ENCODE assay signal across 23 cellular contexts in the genomic region with DNA sequence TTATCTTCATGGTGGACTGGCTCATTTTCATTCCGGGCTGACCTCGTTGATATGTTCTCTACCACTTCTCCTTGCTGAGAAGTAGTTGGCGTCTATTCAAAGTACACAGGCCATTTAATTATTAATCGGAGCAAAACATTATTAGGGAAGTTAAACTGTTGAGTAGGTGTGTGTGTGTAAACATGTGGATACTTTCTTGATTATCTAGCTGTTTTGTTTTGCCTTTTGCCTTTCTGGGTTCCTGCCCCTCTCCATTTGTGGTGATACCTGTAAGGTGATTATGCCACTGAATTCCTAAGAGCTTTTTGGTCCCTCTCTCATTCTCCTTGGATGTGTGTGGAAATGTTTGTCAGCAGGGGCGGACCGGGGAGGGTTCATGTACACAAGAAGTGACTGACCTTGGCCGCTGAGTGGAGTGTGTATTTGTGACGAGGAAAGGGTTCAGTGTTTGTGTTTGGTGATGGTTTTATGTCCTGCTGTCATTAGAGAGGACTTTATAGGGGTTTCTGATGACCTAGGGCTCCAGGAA. TPM values are rescaled to one million over a fixed set of nuclear protein-coding genes. Genes with fewer than 3 reads are reported as not detected.
DNase-seq lines count a peak whose midpoint lies in the region; ATAC-seq, FAIRE-seq and TF ChIP-seq lines count a peak whose summit lies in the region.
"Had no signal": no experiment of that assay in that cellular context is flagged by ENCODE, and none has a peak within 500 bp of the region (broad histone marks: within the 10 kb centered on the region; RNA-seq: fewer than 3 reads in every experiment).

No MANE protein-coding gene starts in this region.

- no peaks in the 10 kb centered on the region for H4K20me1 ChIP-seq in PC-9 (ENCODE audit: insufficient read depth)

- H2AFZ ChIP-seq in PC-9: no peak overlapping the region

- peak overlapping the region; percentile 14 to 18 for H3K4me3 ChIP-seq in kidney (ENCODE audit: low read length in 2 of 2)
- no peak overlapping the region for H3K4me3 ChIP-seq in PC-9
- H3K4me3 ChIP-seq: transverse colon had no signal

- H3K27ac ChIP-seq in kidney (ENCODE audit: low read depth in 2 of 2, low read length in 2 of 2) (peak overlapping the region; percentile 57 to 71), PC-9 (no peak overlapping the region)
- H3K27ac ChIP-seq: transverse colon had no signal

- no peak overlapping the region for H3K4me2 ChIP-seq in PC-9

- peak overlapping the region; percentile 56; the same call in 1 of the 2 replicates for H3K4me3 Mint-ChIP-seq in HFFc6
- H3K4me3 Mint-ChIP-seq in nephron progenitor cell: no peak overlapping the region
- H3K4me3 Mint-ChIP-seq: activated CD4-positive, alpha-beta T cell treated with anti-CD3 and anti-CD28 coated beads, Interleukin-2, amount 10 ng/mL, durations not matched to agents 24 days and 14 days; B cell; dendritic cell treated with granulocyte-macrophage colony-stimulating factor and Interleukin-4, amounts not matched to agents 40 ng/mL and 50 ng/mL, for 4 days; stimulated activated naive CD8-positive, alpha-beta T cell treated with anti-CD3 and anti-CD28 coated beads, Interleukin-15, Interleukin-2, amounts not matched to agents 100 ng/mL and 50 ng/mL, for 24 hours had no signal

- CTCF ChIA-PET in PC-9 (lab: Charles Lee): no interaction called here

- H3K36me3 ChIP-seq in kidney (ENCODE audit: control insufficient read depth in 1 of 2, insufficient read depth in 2 of 2, low read length in 2 of 2) (no peaks in the 10 kb centered on the region), PC-9 (ENCODE audit: low read depth) (no peaks in the 10 kb centered on the region)
- H3K36me3 ChIP-seq: transverse colon had no signal

- H3K9me2 ChIP-seq in PC-9 (ENCODE audit: insufficient read depth): no peaks in the 10 kb centered on the region

- H3K27ac Mint-ChIP-seq in HFFc6 (no peak overlapping the region), nephron progenitor cell (peak overlapping the region; percentile 12)
- H3K27ac Mint-ChIP-seq: activated CD4-positive, alpha-beta T cell treated with anti-CD3 and anti-CD28 coated beads, Interleukin-2, amount 10 ng/mL, durations not matched to agents 24 days and 14 days; B cell; dendritic cell treated with granulocyte-macrophage colony-stimulating factor and Interleukin-4, amounts not matched to agents 40 ng/mL and 50 ng/mL, for 4 days; stimulated activated naive CD8-positive, alpha-beta T cell treated with anti-CD3 and anti-CD28 coated beads, Interleukin-15, Interleukin-2, amounts not matched to agents 100 ng/mL and 50 ng/mL, for 24 hours had no signal

- POLR2A ChIA-PET in PC-9 (lab: Charles Lee; ENCODE audit: unreplicated experiment): interaction anchor here (0.7 kb wide), 1 partner anchor 55 kb away, joined by 4 read pairs; no protein-coding TSS in a partner anchor

- no peaks in the 10 kb centered on the region for H3K79me2 ChIP-seq in PC-9 (ENCODE audit: low read depth)

- no peaks in the 10 kb centered on the region for H3K9me3 Mint-ChIP-seq in HFFc6
- H3K9me3 Mint-ChIP-seq in nephron progenitor cell: peaks cover 4% of the 10 kb centered on the region
- H3K9me3 Mint-ChIP-seq: activated CD4-positive, alpha-beta T cell treated with anti-CD3 and anti-CD28 coated beads, Interleukin-2, amount 10 ng/mL, durations not matched to agents 24 days and 14 days; dendritic cell treated with granulocyte-macrophage colony-stimulating factor and Interleukin-4, amounts not matched to agents 40 ng/mL and 50 ng/mL, for 4 days; stimulated activated naive CD8-positive, alpha-beta T cell treated with anti-CD3 and anti-CD28 coated beads, Interleukin-15, Interleukin-2, amounts not matched to agents 100 ng/mL and 50 ng/mL, for 24 hours had no signal

- H3K4me1 ChIP-seq in kidney (ENCODE audit: control insufficient read depth in 1 of 2, insufficient read depth in 1 of 2, low read depth in 1 of 2, low read length in 2 of 2) (peaks cover 18 to 29% of the 10 kb centered on the region in 2 donors), PC-9 (replicated peaks; ENCODE audit: insufficient read depth) (no peaks in the 10 kb centered on the region)
- H3K4me1 ChIP-seq: transverse colon had no signal

- intact Hi-C loops in kidney (cut with DNase I): no loop called here
- intact Hi-C loops in PC-9 (cut with micrococcal nuclease; ENCODE audit: unreplicated experiment): no loop called here

- peaks cover 33% of the 10 kb centered on the region for H3K4me1 Mint-ChIP-seq in HFFc6 (ENCODE audit: low read depth)
- H3K4me1 Mint-ChIP-seq in nephron progenitor cell: peaks cover 45% of the 10 kb centered on the region

- H3F3A ChIP-seq in PC-9 (ENCODE audit: insufficient read depth, low read depth): no peaks in the 10 kb centered on the region

- H3K36me3 Mint-ChIP-seq in HFFc6 (ENCODE audit: low read depth) (no peaks in the 10 kb centered on the region), nephron progenitor cell (ENCODE audit: low read depth) (no peaks in the 10 kb centered on the region)

- peak; percentile 91 for FAIRE-seq in kidney (lab: Jason Lieb, UNC)
- FAIRE-seq: bronchial epithelial cell, endothelial cell of umbilical vein had no signal

- no peaks in the 10 kb centered on the region for H3K27me3 ChIP-seq in PC-9 (ENCODE audit: insufficient read depth, low read depth)
- H3K27me3 ChIP-seq: transverse colon had no signal

- peak overlapping the region in 1 of 2 donors; percentile 1 for H3K9ac ChIP-seq in kidney (ENCODE audit: low read length in 2 of 2)

- TF ChIP-seq CTCF in HFFc6 (IDR thresholded peaks at IDR 0.05) (no peak), kidney (IDR thresholded peaks at IDR 0.05; ENCODE audit: borderline replicate concordance, extremely low read depth, insufficient read depth) (no peak), nephron progenitor cell (IDR thresholded peaks at IDR 0.05) (no peak), PC-9 (conservative IDR thresholded peaks at IDR 0.05) (no peak)

- no TSS peak for BruUV-seq in PC-9 (replicated peaks; lab: Mats Ljungman, UMichigan)

- ATAC-seq in HG02981 (IDR thresholded peaks at IDR 0.05; ENCODE audit: unreplicated experiment): no peak
- ATAC-seq: HCT116 had no signal

- H3K27me3 Mint-ChIP-seq in HFFc6 (ENCODE audit: insufficient read depth) (peaks cover 7% of the 10 kb centered on the region), nephron progenitor cell (ENCODE audit: low read depth, poor library complexity) (peaks cover 22% of the 10 kb centered on the region)
- H3K27me3 Mint-ChIP-seq: activated CD4-positive, alpha-beta T cell treated with anti-CD3 and anti-CD28 coated beads, Interleukin-2, amount 10 ng/mL, durations not matched to agents 24 days and 14 days; dendritic cell treated with granulocyte-macrophage colony-stimulating factor and Interleukin-4, amounts not matched to agents 40 ng/mL and 50 ng/mL, for 4 days had no signal

- peak; percentile 76 for DNase-seq in DMS53 treated with DMSO at 0.1 percent for 48 hours (lab: John Stamatoyannopoulos, UW; ENCODE audit: unreplicated experiment)
- peak; percentile 19 for DNase-seq in HFFc6
- DNase-seq in kidney: peak; percentile 76
- no peak for DNase-seq in nephron progenitor cell
- no peak for DNase-seq in CD1c-positive myeloid dendritic cell (ENCODE audit: extremely low spot score)
- DNase-seq in NK-92 (lab: John Stamatoyannopoulos, UW; ENCODE audit: unreplicated experiment): no peak
- no peak for DNase-seq in PC-9
- DNase-seq: activated CD4-positive, alpha-beta T cell treated with anti-CD3 and anti-CD28 coated beads, Interleukin-2, amount 10 ng/mL, durations not matched to agents 24 days and 14 days; activated effector memory CD4-positive, alpha-beta T cell treated with anti-CD3 and anti-CD28 coated beads, Interleukin-2, amount 50 U/mL, for 16 hours; KG1; NCI-H1092; NCI-H2081 treated with DMSO at 0.1 percent for 48 hours; NCI-H526; SHP77; stimulated activated CD4-positive, alpha-beta T cell treated with anti-CD3 and anti-CD28 coated beads, Interleukin-2, amount 100 ng/mL, for 24 hours; transverse colon had no signal

- H3K9me3 ChIP-seq in kidney (ENCODE audit: control insufficient read depth in 1 of 2, low read length in 2 of 2): no peaks in the 10 kb centered on the region
- H3K9me3 ChIP-seq in PC-9 (ENCODE audit: insufficient read depth, low read depth): no peaks in the 10 kb centered on the region
- H3K9me3 ChIP-seq: transverse colon had no signal

RNA-seq across cellular contexts. Expression of a gene that starts 56.6 kb away (rescaled TPM):
- 10 to 100 TPM; 15.2 to 19.5 (median 17.8) TPM for total RNA-seq in HFFc6 (2021; fragmentation: NEBNext Ultra II Directional; extraction: Animal tissue kit (Norgen Biotek cat#: 25700))
- 67.3 TPM for total RNA-seq in kidney
- 36.6 TPM for polyA plus RNA-seq in kidney (ENCODE audit: insufficient read depth, low read depth, low replicate concordance)
- total RNA-seq in PC-9 (2021): 22.8 and 26.7 TPM in 2 replicates

Comparison
In these comparisons a context has a peak if more than half of its experiments do, and no peak if none do; other contexts are left out.
1. DNase-seq: peak in DMS53 treated with DMSO at 0.1 percent for 48 hours (single experiment), HFFc6 (single experiment) and kidney (single experiment); none in nephron progenitor cell (single experiment), CD1c-positive myeloid dendritic cell (single experiment), NK-92 (single experiment) and PC-9 (0 of 2).